Comparison of ENCODE assay signal across 1 cellular context in the genomic region with DNA sequence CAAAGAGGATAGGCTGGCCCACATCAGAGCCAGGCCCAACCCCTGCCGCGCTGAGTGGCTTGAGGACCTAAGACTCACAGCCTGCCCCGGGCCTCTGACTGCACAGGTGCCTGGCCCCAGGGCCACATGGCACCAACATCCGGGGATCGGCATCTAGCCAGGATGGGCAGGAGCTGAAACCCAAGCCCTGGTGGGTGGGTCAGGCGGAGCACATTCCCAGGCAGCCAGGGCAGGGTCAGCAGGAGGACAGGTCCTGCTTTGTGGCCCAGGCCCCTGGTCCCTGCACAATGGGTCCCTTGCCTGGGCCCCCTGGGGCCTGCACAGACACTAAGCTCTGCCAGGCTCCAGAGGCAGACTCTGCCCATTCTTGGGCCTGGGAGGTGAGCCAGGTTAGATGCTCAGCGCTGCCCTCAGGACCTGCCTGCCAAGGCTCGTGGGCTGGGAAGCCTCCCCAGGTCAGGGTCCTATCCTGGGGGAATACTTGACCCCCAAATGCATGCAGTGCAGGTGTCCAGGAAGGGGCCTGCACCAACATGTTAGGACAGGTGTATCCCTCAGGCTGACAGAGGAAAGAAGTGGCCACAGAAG.
TF ChIP-seq lines count a peak whose summit lies in the region.

No MANE protein-coding gene starts in this region.

TF ChIP-seq in Ishikawa, 13 proteins besides CTCF, POLR2A, EP300 and RAD21:
- TF ChIP-seq, protein P1, sequence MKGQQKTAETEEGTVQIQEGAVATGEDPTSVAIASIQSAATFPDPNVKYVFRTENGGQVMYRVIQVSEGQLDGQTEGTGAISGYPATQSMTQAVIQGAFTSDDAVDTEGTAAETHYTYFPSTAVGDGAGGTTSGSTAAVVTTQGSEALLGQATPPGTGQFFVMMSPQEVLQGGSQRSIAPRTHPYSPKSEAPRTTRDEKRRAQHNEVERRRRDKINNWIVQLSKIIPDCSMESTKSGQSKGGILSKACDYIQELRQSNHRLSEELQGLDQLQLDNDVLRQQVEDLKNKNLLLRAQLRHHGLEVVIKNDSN (IDR thresholded peaks at IDR 0.05), result peak; percentile 69
- TF ChIP-seq NFIC (IDR thresholded peaks at IDR 0.05) (peak; percentile 93), EGR1 (IDR thresholded peaks at IDR 0.05) (peak; percentile 61), CREB1 (IDR thresholded peaks at IDR 0.05; ENCODE audit: low read depth) (no peak), CEBPB (IDR thresholded peaks at IDR 0.05) (no peak; the same call in 1 of the 2 replicates), ZBTB7A (IDR thresholded peaks at IDR 0.05; ENCODE audit: low read depth) (peak; percentile 97), TEAD4 (IDR thresholded peaks at IDR 0.05) (peak; percentile 88), FOXM1 (IDR thresholded peaks at IDR 0.05; ENCODE audit: borderline replicate concordance, low read depth) (peak; percentile 78; the same call in 1 of the 2 replicates), TCF12 (IDR thresholded peaks at IDR 0.05; ENCODE audit: low read depth) (peak; percentile 90), YY1 (IDR thresholded peaks at IDR 0.05; ENCODE audit: low read depth) (0 out of 2 replicates have a peak, but pooled peaks have one; percentile 19), TAF1 (IDR thresholded peaks at IDR 0.05; ENCODE audit: low read depth) (no peak; the same call in 1 of the 2 replicates)
- TF ChIP-seq, protein P2, sequence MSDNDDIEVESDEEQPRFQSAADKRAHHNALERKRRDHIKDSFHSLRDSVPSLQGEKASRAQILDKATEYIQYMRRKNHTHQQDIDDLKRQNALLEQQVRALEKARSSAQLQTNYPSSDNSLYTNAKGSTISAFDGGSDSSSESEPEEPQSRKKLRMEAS (IDR thresholded peaks at IDR 0.05), result peak; percentile 91
- TF ChIP-seq, protein P3, sequence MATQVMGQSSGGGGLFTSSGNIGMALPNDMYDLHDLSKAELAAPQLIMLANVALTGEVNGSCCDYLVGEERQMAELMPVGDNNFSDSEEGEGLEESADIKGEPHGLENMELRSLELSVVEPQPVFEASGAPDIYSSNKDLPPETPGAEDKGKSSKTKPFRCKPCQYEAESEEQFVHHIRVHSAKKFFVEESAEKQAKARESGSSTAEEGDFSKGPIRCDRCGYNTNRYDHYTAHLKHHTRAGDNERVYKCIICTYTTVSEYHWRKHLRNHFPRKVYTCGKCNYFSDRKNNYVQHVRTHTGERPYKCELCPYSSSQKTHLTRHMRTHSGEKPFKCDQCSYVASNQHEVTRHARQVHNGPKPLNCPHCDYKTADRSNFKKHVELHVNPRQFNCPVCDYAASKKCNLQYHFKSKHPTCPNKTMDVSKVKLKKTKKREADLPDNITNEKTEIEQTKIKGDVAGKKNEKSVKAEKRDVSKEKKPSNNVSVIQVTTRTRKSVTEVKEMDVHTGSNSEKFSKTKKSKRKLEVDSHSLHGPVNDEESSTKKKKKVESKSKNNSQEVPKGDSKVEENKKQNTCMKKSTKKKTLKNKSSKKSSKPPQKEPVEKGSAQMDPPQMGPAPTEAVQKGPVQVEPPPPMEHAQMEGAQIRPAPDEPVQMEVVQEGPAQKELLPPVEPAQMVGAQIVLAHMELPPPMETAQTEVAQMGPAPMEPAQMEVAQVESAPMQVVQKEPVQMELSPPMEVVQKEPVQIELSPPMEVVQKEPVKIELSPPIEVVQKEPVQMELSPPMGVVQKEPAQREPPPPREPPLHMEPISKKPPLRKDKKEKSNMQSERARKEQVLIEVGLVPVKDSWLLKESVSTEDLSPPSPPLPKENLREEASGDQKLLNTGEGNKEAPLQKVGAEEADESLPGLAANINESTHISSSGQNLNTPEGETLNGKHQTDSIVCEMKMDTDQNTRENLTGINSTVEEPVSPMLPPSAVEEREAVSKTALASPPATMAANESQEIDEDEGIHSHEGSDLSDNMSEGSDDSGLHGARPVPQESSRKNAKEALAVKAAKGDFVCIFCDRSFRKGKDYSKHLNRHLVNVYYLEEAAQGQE (IDR thresholded peaks at IDR 0.05; ENCODE audit: low read depth), result no peak
